ENCODE assay signal across 1 cellular context in the genomic region with DNA sequence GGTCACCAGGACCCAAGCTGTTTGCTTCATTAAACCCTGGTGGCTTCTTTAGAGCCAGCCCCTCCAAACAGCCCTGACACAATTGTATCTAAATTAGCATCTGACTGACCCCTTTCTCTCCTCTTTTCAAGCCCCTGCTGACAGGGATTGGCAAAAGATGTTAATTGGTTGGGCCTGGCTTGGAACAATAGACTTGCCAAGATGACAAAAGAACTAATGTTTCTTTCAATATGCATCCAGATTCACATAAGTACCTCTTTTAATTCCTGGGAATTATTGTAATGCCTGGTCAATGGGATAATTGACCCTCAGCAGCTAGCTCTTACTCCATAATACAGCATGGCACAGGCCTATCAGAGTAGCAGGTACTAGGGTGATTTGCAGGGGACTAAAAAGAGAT.
A peak's percentile ranks its signal among the peaks of the same experiment; 100 is the strongest.
TF ChIP-seq lines count a peak whose summit lies in the region.

No MANE protein-coding gene starts in this region.

TF ChIP-seq in GM23338, 12 proteins besides CTCF, POLR2A, EP300 and RAD21 (continued from another document):
- TF ChIP-seq, protein P1, sequence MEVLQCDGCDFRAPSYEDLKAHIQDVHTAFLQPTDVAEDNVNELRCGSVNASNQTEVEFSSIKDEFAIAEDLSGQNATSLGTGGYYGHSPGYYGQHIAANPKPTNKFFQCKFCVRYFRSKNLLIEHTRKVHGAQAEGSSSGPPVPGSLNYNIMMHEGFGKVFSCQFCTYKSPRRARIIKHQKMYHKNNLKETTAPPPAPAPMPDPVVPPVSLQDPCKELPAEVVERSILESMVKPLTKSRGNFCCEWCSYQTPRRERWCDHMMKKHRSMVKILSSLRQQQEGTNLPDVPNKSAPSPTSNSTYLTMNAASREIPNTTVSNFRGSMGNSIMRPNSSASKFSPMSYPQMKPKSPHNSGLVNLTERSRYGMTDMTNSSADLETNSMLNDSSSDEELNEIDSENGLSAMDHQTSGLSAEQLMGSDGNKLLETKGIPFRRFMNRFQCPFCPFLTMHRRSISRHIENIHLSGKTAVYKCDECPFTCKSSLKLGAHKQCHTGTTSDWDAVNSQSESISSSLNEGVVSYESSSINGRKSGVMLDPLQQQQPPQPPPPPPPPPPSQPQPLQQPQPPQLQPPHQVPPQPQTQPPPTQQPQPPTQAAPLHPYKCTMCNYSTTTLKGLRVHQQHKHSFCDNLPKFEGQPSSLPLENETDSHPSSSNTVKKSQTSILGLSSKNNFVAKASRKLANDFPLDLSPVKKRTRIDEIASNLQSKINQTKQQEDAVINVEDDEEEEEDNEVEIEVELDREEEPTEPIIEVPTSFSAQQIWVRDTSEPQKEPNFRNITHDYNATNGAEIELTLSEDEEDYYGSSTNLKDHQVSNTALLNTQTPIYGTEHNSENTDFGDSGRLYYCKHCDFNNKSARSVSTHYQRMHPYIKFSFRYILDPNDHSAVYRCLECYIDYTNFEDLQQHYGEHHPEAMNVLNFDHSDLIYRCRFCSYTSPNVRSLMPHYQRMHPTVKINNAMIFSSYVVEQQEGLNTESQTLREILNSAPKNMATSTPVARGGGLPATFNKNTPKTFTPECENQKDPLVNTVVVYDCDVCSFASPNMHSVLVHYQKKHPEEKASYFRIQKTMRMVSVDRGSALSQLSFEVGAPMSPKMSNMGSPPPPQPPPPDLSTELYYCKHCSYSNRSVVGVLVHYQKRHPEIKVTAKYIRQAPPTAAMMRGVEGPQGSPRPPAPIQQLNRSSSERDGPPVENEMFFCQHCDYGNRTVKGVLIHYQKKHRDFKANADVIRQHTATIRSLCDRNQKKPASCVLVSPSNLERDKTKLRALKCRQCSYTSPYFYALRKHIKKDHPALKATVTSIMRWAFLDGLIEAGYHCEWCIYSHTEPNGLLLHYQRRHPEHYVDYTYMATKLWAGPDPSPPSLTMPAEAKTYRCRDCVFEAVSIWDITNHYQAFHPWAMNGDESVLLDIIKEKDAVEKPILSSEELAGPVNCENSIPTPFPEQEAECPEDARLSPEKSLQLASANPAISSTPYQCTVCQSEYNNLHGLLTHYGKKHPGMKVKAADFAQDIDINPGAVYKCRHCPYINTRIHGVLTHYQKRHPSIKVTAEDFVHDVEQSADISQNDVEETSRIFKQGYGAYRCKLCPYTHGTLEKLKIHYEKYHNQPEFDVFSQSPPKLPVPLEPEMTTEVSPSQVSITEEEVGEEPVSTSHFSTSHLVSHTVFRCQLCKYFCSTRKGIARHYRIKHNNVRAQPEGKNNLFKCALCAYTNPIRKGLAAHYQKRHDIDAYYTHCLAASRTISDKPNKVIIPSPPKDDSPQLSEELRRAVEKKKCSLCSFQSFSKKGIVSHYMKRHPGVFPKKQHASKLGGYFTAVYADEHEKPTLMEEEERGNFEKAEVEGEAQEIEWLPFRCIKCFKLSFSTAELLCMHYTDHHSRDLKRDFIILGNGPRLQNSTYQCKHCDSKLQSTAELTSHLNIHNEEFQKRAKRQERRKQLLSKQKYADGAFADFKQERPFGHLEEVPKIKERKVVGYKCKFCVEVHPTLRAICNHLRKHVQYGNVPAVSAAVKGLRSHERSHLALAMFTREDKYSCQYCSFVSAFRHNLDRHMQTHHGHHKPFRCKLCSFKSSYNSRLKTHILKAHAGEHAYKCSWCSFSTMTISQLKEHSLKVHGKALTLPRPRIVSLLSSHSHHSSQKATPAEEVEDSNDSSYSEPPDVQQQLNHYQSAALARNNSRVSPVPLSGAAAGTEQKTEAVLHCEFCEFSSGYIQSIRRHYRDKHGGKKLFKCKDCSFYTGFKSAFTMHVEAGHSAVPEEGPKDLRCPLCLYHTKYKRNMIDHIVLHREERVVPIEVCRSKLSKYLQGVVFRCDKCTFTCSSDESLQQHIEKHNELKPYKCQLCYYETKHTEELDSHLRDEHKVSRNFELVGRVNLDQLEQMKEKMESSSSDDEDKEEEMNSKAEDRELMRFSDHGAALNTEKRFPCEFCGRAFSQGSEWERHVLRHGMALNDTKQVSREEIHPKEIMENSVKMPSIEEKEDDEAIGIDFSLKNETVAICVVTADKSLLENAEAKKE (CRISPR knock-in tag; IDR thresholded peaks at IDR 0.05) = peak; percentile 5; the same call in 1 of the 2 replicates
- TF ChIP-seq NANOG (IDR thresholded peaks at IDR 0.05; ENCODE audit: borderline replicate concordance) = peak; percentile 94
